ENCODE assay signal across 1 cellular context in genomic region chr20:50388733-50389436, GRCh38.
TF ChIP-seq lines count a peak whose summit lies in the region.

No MANE protein-coding gene starts in this region.

TF ChIP-seq in SK-N-SH, 30 proteins besides CTCF, POLR2A, EP300 and RAD21:
- TF ChIP-seq JUND (IDR thresholded peaks at IDR 0.05) (no peak), TAF1 (IDR thresholded peaks at IDR 0.05; ENCODE audit: borderline replicate concordance, low read depth, low read length) (no peak), EZH2phosphoT487 (IDR thresholded peaks at IDR 0.05; ENCODE audit: borderline replicate concordance, low read depth) (no peak), POLR2AphosphoS5 (IDR thresholded peaks at IDR 0.05; ENCODE audit: low read depth, low read length) (no peak), NRF1 (IDR thresholded peaks at IDR 0.05; ENCODE audit: low read depth, low read length) (no peak), FOSL2 (IDR thresholded peaks at IDR 0.05; ENCODE audit: borderline replicate concordance, low read depth) (no peak), SIN3A (IDR thresholded peaks at IDR 0.05; ENCODE audit: borderline replicate concordance, low read depth, low read length) (no peak), TEAD4 (IDR thresholded peaks at IDR 0.05; ENCODE audit: borderline replicate concordance, insufficient read depth) (no peak), YY1 (IDR thresholded peaks at IDR 0.05; ENCODE audit: low read depth) (no peak), ZBTB33 (IDR thresholded peaks at IDR 0.05; ENCODE audit: borderline replicate concordance, low read depth) (no peak), MXI1 (IDR thresholded peaks at IDR 0.05; ENCODE audit: low read depth, low read length) (no peak), NFIC (IDR thresholded peaks at IDR 0.05; ENCODE audit: borderline replicate concordance) (no peak), REST (IDR thresholded peaks at IDR 0.05; ENCODE audit: low read depth, low read length) (no peak), USF1 (IDR thresholded peaks at IDR 0.05; ENCODE audit: borderline replicate concordance, low read depth) (no peak), PBX3 (IDR thresholded peaks at IDR 0.05) (no peak)
